ENCODE assay signal across 8 cellular contexts in the genomic region with DNA sequence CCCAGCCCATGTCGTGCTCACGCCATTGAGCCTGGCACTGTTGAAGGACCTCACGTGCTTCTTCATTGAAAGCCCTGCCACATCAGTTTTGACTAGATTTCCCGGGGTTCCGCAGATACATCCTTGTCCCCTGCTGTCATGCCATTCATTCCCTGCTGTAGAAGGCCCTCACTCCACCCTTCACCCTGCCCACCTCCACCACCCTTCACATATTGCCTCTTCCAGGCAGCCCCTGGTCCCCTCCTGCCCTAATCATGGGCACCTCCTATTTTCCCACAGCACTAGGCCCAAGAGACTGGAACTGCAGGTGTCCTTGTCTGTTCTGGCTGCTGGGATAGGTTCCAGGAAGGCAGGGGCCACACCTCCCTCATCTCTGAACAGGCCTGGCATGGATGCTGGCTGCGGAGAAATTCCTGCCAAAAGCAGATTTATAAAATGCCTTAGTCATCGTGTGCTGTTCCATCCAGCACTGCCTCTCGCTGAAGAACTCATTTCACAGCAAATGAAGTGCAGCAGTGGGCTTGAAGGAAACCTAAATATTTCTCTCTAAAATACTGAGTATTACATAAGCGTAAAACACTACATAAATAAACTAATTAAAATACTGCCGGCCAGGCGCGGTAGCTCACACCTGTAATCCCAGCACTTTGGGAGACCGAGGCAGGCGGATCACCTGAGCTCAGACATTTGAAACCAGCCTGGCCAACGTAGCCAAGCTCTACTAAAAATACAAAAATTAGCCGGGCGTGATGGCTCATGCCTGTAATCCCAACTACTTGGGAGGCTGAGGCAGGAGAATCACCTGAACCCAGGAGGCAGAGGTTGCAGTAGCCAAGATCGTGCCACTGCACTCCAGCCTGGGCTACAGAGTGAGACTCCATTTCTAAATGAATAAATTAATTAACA. TPM values are rescaled to one million over a fixed set of nuclear protein-coding genes. Genes with fewer than 3 reads are reported as not detected.
DNase-seq lines count a peak whose midpoint lies in the region; ATAC-seq and TF ChIP-seq lines count a peak whose summit lies in the region.

No MANE protein-coding gene starts in this region.

- H3K27ac ChIP-seq in angular gyrus (ENCODE audit: low read depth, low read length) = peak overlapping the region; percentile 86

- intact Hi-C loops in left cardiac atrium (cut with DNase I) = no loop called here

- DNase-seq in HFF-Myc (ENCODE audit: extremely low read depth, low read depth) (peak; percentile 48), left cardiac atrium (peak; percentile 57), stromal cell of bone marrow (ENCODE audit: low read depth) (peak; percentile 68), NOMO-1 treated with DMSO at 0.1 percent for 48 hours (lab: John Stamatoyannopoulos, UW; ENCODE audit: unreplicated experiment) (no peak), Kasumi-1 (lab: John Stamatoyannopoulos, UW) (no peak)
- no peak for DNase-seq in activated effector memory CD4-positive, alpha-beta T cell treated with anti-CD3 and anti-CD28 coated beads, Interleukin-2, amount 50 U/mL, for 16 hours

- ATAC-seq in left cardiac atrium = peak; percentile 74 to 82
- ATAC-seq in GM18873 (IDR thresholded peaks at IDR 0.05; ENCODE audit: low FRiP score, unreplicated experiment) = no peak

- TF ChIP-seq CTCF in HFF-Myc (IDR thresholded peaks at IDR 0.05; ENCODE audit: low read depth, low read length, missing control alignments) = no peak

- H3K4me3 ChIP-seq in HFF-Myc (replicated peaks; ENCODE audit: low read depth, low read length) = no peak overlapping the region

RNA-seq across cellular contexts. Expression of gene EIF4E2, which starts 38.4 kb away (rescaled TPM):
- total RNA-seq in left cardiac atrium = 10 to 100 TPM; 45.8 to 48.5 TPM

RNA-seq across cellular contexts. Expression of gene TIGD1, which starts 38.6 kb away (rescaled TPM):
- 1 to 10 TPM; 2.0 to 2.8 TPM for total RNA-seq in left cardiac atrium

RNA-seq across cellular contexts. Expression of gene EFHD1, which starts 44.5 kb away (rescaled TPM):
- 10 to 100 TPM; 16.9 to 19.3 TPM for total RNA-seq in left cardiac atrium

RNA-seq across cellular contexts. Expression of gene CHRNG, which starts 49.4 kb away (rescaled TPM):
- not detected for total RNA-seq in left cardiac atrium

Comparison
In these comparisons a context has a peak if more than half of its experiments do, and no peak if none do; other contexts are left out.
1. DNase-seq: peak in HFF-Myc (single experiment), left cardiac atrium (single experiment) and stromal cell of bone marrow (single experiment); none in NOMO-1 treated with DMSO at 0.1 percent for 48 hours (single experiment), activated effector memory CD4-positive, alpha-beta T cell treated with anti-CD3 and anti-CD28 coated beads, Interleukin-2, amount 50 U/mL, for 16 hours (single experiment) and Kasumi-1 (0 of 2).